21 cellular contexts compared by ENCODE assay signal in genomic region chr9:83988411-83988810, GRCh38. TPM values are rescaled to one million over a fixed set of nuclear protein-coding genes. Genes with fewer than 3 reads are reported as not detected.
DNase-seq lines count a peak whose midpoint lies in the region; ATAC-seq, FAIRE-seq and TF ChIP-seq lines count a peak whose summit lies in the region.
"Had no signal": no experiment of that assay in that cellular context is flagged by ENCODE, and none has a peak within 500 bp of the region (broad histone marks: within the 10 kb centered on the region; RNA-seq: fewer than 3 reads in every experiment).

No MANE protein-coding gene starts in this region.

- no peak for FAIRE-seq in HepG2 (lab: Jason Lieb, UNC)

- H3K9me3 ChIP-seq in H9 (ENCODE audit: control insufficient read depth, low read depth, low read length) (no peaks in the 10 kb centered on the region), HepG2 (ENCODE audit: low read length) (no peaks in the 10 kb centered on the region), trophoblast cell (ENCODE audit: insufficient read depth, low read depth, low read length) (no peaks in the 10 kb centered on the region)
- H3K9me3 ChIP-seq: BE2C had no signal

- H4K20me1 ChIP-seq in H9 (ENCODE audit: control insufficient read depth, insufficient read depth, insufficient read length) (no peaks in the 10 kb centered on the region), HepG2 (ENCODE audit: insufficient read depth, low read length) (no peaks in the 10 kb centered on the region)

- H2BK20ac ChIP-seq in H9 (ENCODE audit: low read depth, low read length, poor library complexity, severe bottlenecking), result no peak overlapping the region

- ATAC-seq in HepG2 (no peak), GM19455 (IDR thresholded peaks at IDR 0.05; ENCODE audit: unreplicated experiment) (no peak)

- H3K79me2 ChIP-seq in H9 (ENCODE audit: insufficient read depth, low read length) (peaks cover 11% of the 10 kb centered on the region; the same call in 1 of the 2 replicates), HepG2 (ENCODE audit: insufficient read depth, low read length) (peaks cover 44% of the 10 kb centered on the region), trophoblast cell (ENCODE audit: control insufficient read depth, insufficient read depth, low read length, poor library complexity) (no peaks in the 10 kb centered on the region)

- H3K27ac ChIP-seq in H9 (ENCODE audit: insufficient read length, low read depth, low read length) (no peak overlapping the region), RWPE1 (0 out of 2 replicates have a peak overlapping the region, but pooled peaks have one; percentile 30), HepG2 (ENCODE audit: extremely low read length, insufficient read depth, low read length) (peak overlapping the region; percentile 90), trophoblast cell (ENCODE audit: low read depth, low read length) (no peak overlapping the region)
- H3K27ac ChIP-seq: GM23248 had no signal

- no peak overlapping the region for H4K12ac ChIP-seq in trophoblast cell (ENCODE audit: low read depth, low read length)

- no peaks in the 10 kb centered on the region for H3K23me2 ChIP-seq in H9 (ENCODE audit: insufficient read length, low read depth, low read length, poor library complexity, severe bottlenecking)

- POLR2A ChIA-PET in RWPE1 (lab: Yijun Ruan, JAX; ENCODE audit: low non-redundant PET), result interaction anchor here (0.7 kb wide), 1 partner anchor 32 kb away, joined by 3 read pairs; no protein-coding TSS in a partner anchor
- POLR2A ChIA-PET in HepG2 (lab: Yijun Ruan, JAX), result no interaction called here
- POLR2A ChIA-PET in activated CD4-positive, alpha-beta memory T cell treated with anti-CD3 and anti-CD28 coated beads for 36 hours (lab: Charles Lee), result no interaction called here

- H3K14ac ChIP-seq in H9 (ENCODE audit: insufficient read depth, low read length) (no peak overlapping the region), trophoblast cell (ENCODE audit: low read length) (no peak overlapping the region)

- H2BK120ac ChIP-seq in H9 (ENCODE audit: low read depth, low read length, poor library complexity, severe bottlenecking) (no peak overlapping the region), trophoblast cell (ENCODE audit: insufficient read depth, low read length, poor library complexity) (no peak overlapping the region)

- no peaks in the 10 kb centered on the region for H3K27me3 ChIP-seq in H9 (ENCODE audit: insufficient read depth, low read length)
- H3K27me3 ChIP-seq in HepG2 (ENCODE audit: control insufficient read depth in 1 of 2, insufficient read depth in 2 of 2, low read length in 2 of 2), result no peaks in the 10 kb centered on the region
- no peaks in the 10 kb centered on the region for H3K27me3 ChIP-seq in trophoblast cell (ENCODE audit: insufficient read depth, low read length)
- H3K27me3 ChIP-seq: BE2C had no signal

- H4K5ac ChIP-seq in H9 (ENCODE audit: insufficient read length, low read depth, low read length), result no peak overlapping the region

- H3K4me1 ChIP-seq in H9 (ENCODE audit: insufficient read depth, low read length) (no peaks in the 10 kb centered on the region), HepG2 (ENCODE audit: insufficient read depth, low read length) (peaks cover 74% of the 10 kb centered on the region), trophoblast cell (ENCODE audit: control insufficient read depth in 1 of 2, insufficient read depth in 2 of 2, low read length in 2 of 2) (no peaks in the 10 kb centered on the region)
- H3K4me1 ChIP-seq: BE2C had no signal

- DNase-seq in H9 (no peak), RWPE1 (ENCODE audit: low spot score) (no peak), HepG2 (ENCODE audit: low spot score) (no peak), trophoblast cell (no peak), EL (no peak)
- DNase-seq in activated CD4-positive, alpha-beta memory T cell treated with anti-CD3 and anti-CD28 coated beads for 36 hours, result no peak
- DNase-seq: BE2C; CD4-positive, CD25-positive, alpha-beta regulatory T cell; DMS153; DND-41; GM23248; H7; KBM-7; MM.1S; NCI-H2029 treated with DMSO at 0.1 percent for 48 hours; NCI-H446 treated with DMSO at 0.1 percent for 48 hours; NCI-H526; NCI-H82; RPMI8226; SHP77 had no signal

- H3K9ac ChIP-seq in H9 (ENCODE audit: extremely low read depth, insufficient read length, low read length) (no peak overlapping the region), HepG2 (ENCODE audit: insufficient read depth, low read depth, low read length) (no peak overlapping the region), trophoblast cell (ENCODE audit: low read length) (peak overlapping the region; percentile 47)
- H3K9ac ChIP-seq: GM23248 had no signal

- H3K4me1 Mint-ChIP-seq in H9, result peaks cover 7 to 8% of the 10 kb centered on the region in 2 experiments
- H3K4me1 Mint-ChIP-seq in activated CD4-positive, alpha-beta memory T cell treated with anti-CD3 and anti-CD28 coated beads for 36 hours (ENCODE audit: low read depth), result peaks cover 15% of the 10 kb centered on the region

- H3K23ac ChIP-seq in H9 (ENCODE audit: insufficient read length, low read depth, low read length), result no peak overlapping the region
- H3K23ac ChIP-seq in trophoblast cell (ENCODE audit: low read length), result peak overlapping the region; percentile 99

- no peak overlapping the region for H3K4me3 Mint-ChIP-seq in H9
- H3K4me3 Mint-ChIP-seq in activated CD4-positive, alpha-beta memory T cell treated with anti-CD3 and anti-CD28 coated beads for 36 hours, result no peak overlapping the region

- peak overlapping the region; percentile 21 to 79 (median 49); a peak in 4 of 7 replicates for H3K27ac Mint-ChIP-seq in H9
- no peak overlapping the region for H3K27ac Mint-ChIP-seq in activated CD4-positive, alpha-beta memory T cell treated with anti-CD3 and anti-CD28 coated beads for 36 hours
- H3K27ac Mint-ChIP-seq: CD4-positive, CD25-positive, alpha-beta regulatory T cell had no signal

- TF ChIP-seq POLR2A in HepG2 (IDR thresholded peaks at IDR 0.05; ENCODE audit: insufficient read depth in 1 of 2, low read depth in 2 of 2, low read length in 2 of 2), result no peak

- no TSS peak for BruUV-seq in HepG2 (replicated peaks; lab: Mats Ljungman, UMichigan)

- H3K56ac ChIP-seq in H9 (ENCODE audit: insufficient read length, low read depth, low read length), result no peak overlapping the region

- H3K18ac ChIP-seq in H9 (ENCODE audit: insufficient read length, low read depth, low read length), result no peak overlapping the region
- H3K18ac ChIP-seq in trophoblast cell (ENCODE audit: low read length), result no peak overlapping the region

- no peak for TF ChIP-seq RAD21 in HepG2 (CRISPR knock-in tag; IDR thresholded peaks at IDR 0.05)

- H3K36me3 Mint-ChIP-seq in H9 (ENCODE audit: insufficient read depth in 1 of 3, low read depth in 3 of 3), result peaks cover 14 to 27% (median 23%) of the 10 kb centered on the region in 3 experiments
- H3K36me3 Mint-ChIP-seq in activated CD4-positive, alpha-beta memory T cell treated with anti-CD3 and anti-CD28 coated beads for 36 hours, result peaks cover 23% of the 10 kb centered on the region

- H3K9me3 Mint-ChIP-seq in H9, result no peaks in the 10 kb centered on the region
- no peaks in the 10 kb centered on the region for H3K9me3 Mint-ChIP-seq in activated CD4-positive, alpha-beta memory T cell treated with anti-CD3 and anti-CD28 coated beads for 36 hours
- H3K9me3 Mint-ChIP-seq: CD4-positive, CD25-positive, alpha-beta regulatory T cell had no signal

- TF ChIP-seq EP300 in HepG2 (IDR thresholded peaks at IDR 0.05; ENCODE audit: low read depth in 2 of 2, low read length in 2 of 2) (no peak), HepG2 (CRISPR knock-in tag; IDR thresholded peaks at IDR 0.05; ENCODE audit: borderline replicate concordance) (no peak)

- no peak overlapping the region for H4K91ac ChIP-seq in H9 (ENCODE audit: insufficient read length, low read depth, low read length)
- no peak overlapping the region for H4K91ac ChIP-seq in trophoblast cell (ENCODE audit: low read depth, low read length)

- H2BK12ac ChIP-seq in H9 (ENCODE audit: insufficient read length, low read depth, low read length), result no peak overlapping the region
- no peak overlapping the region for H2BK12ac ChIP-seq in trophoblast cell (ENCODE audit: low read length)

- H3T11ph ChIP-seq in H9 (ENCODE audit: low read length), result no peak overlapping the region

- no peak for TF ChIP-seq CTCF in H9 (conservative IDR thresholded peaks at IDR 0.05)
- TF ChIP-seq CTCF in RWPE1 (conservative IDR thresholded peaks at IDR 0.05; ENCODE audit: low read depth), result no peak
- TF ChIP-seq CTCF in HepG2 (CRISPR knock-in tag; IDR thresholded peaks at IDR 0.05), result no peak

- H3K79me1 ChIP-seq in H9 (ENCODE audit: insufficient read depth, low read depth, low read length, poor library complexity, severe bottlenecking) (peaks cover 4% of the 10 kb centered on the region), trophoblast cell (ENCODE audit: low read length) (no peaks in the 10 kb centered on the region)

- intact Hi-C loops in HepG2 (cut with micrococcal nuclease; ENCODE audit: unreplicated experiment), result loop anchor here (10.0 kb wide), 1 partner anchor 66 kb away; no protein-coding TSS in a partner anchor
- intact Hi-C loops in activated CD4-positive, alpha-beta memory T cell treated with anti-CD3 and anti-CD28 coated beads for 36 hours (cut with micrococcal nuclease), result no loop called here

- H3K36me3 ChIP-seq in HepG2 (replicated peaks in 1 of 2; ENCODE audit: control insufficient read depth in 1 of 2, insufficient read depth in 2 of 2, low read length in 2 of 2) (no peaks in the 10 kb centered on the region), trophoblast cell (ENCODE audit: control insufficient read depth in 1 of 2, insufficient read depth in 2 of 2, low read length in 2 of 2) (peaks cover 2 to 3% of the 10 kb centered on the region in 2 experiments)

- CTCF ChIA-PET in RWPE1 (lab: Yijun Ruan, JAX) (no interaction called here), HepG2 (lab: Yijun Ruan, JAX; ENCODE audit: low intra/inter-chr PET ratio, low total read pairs) (no interaction called here)
- CTCF ChIA-PET in activated CD4-positive, alpha-beta memory T cell treated with anti-CD3 and anti-CD28 coated beads for 36 hours (lab: Charles Lee), result no interaction called here

- in situ Hi-C loops in HepG2 (cut with HindIII; ENCODE audit: extremely low pct_ligation_motif_present, low pct_unique_long_range_greater_than_20kb), result no loop called here

- H2BK5ac ChIP-seq in H9 (ENCODE audit: insufficient read length, low read length) (no peak overlapping the region), trophoblast cell (ENCODE audit: low read depth, low read length, poor library complexity) (no peak overlapping the region)

- no CpG with 5 or more reads among the region's 2 CpGs for WGBS in H9 (ENCODE audit: extremely low coverage, insufficient read length, low lambda C conversion rate)
- 59% methylated on average over 2 of the region's 2 CpGs for WGBS in HepG2 (ENCODE audit: low lambda C conversion rate)
- no CpG with 5 or more reads among the region's 2 CpGs for WGBS in trophoblast cell (ENCODE audit: extremely low coverage, insufficient coverage, insufficient read length)

- no peak overlapping the region for H4K8ac ChIP-seq in H9 (replicated peaks; ENCODE audit: insufficient read length, low read depth, low read length)
- H4K8ac ChIP-seq in trophoblast cell (ENCODE audit: low read depth, low read length), result no peak overlapping the region

- H2BK15ac ChIP-seq in H9 (ENCODE audit: low read depth, low read length), result no peak overlapping the region

- H2AK5ac ChIP-seq in H9 (ENCODE audit: insufficient read length, low read length) (no peak overlapping the region), trophoblast cell (ENCODE audit: low read length) (no peak overlapping the region)

- H3K27me3 Mint-ChIP-seq in H9 (ENCODE audit: low read depth), result no peaks in the 10 kb centered on the region
- no peaks in the 10 kb centered on the region for H3K27me3 Mint-ChIP-seq in activated CD4-positive, alpha-beta memory T cell treated with anti-CD3 and anti-CD28 coated beads for 36 hours
- H3K27me3 Mint-ChIP-seq: CD4-positive, CD25-positive, alpha-beta regulatory T cell had no signal

- H2AFZ ChIP-seq in H9 (ENCODE audit: low read length) (no peak overlapping the region), HepG2 (ENCODE audit: low read length) (no peak overlapping the region), trophoblast cell (ENCODE audit: insufficient read depth, low read length, poor library complexity) (no peak overlapping the region)
- H2AFZ ChIP-seq: GM23248 had no signal

- H3K4ac ChIP-seq in H9 (ENCODE audit: low read depth, low read length) (no peak overlapping the region), trophoblast cell (ENCODE audit: low read depth, low read length) (no peak overlapping the region)

- H3K4me3 ChIP-seq in HepG2 (replicated peaks in 1 of 3; ENCODE audit: insufficient read depth in 1 of 3, low read depth in 2 of 3, low read length in 3 of 3), result no peak overlapping the region
- H3K4me3 ChIP-seq in trophoblast cell (ENCODE audit: low read depth, low read length), result no peak overlapping the region
- H3K4me3 ChIP-seq: GM23248 had no signal

- no peak overlapping the region for H3K4me2 ChIP-seq in H9 (ENCODE audit: insufficient read depth, insufficient read length, low read length)
- peak overlapping the region; percentile 36 for H3K4me2 ChIP-seq in HepG2 (ENCODE audit: low read depth, low read length)
- no peak overlapping the region for H3K4me2 ChIP-seq in trophoblast cell (ENCODE audit: low read length)

RNA-seq across cellular contexts. Expression of gene RMI1, which starts 7.8 kb away (rescaled TPM):
- 21.8 and 22.4 TPM in 2 replicates for total RNA-seq in H9 (2021)
- 3.7 and 18.4 TPM in 2 replicates for total RNA-seq in HepG2 (2016; rRNA removed; fragmentation: Illumina TruSeq; extraction: Trizol)
- 2.3 and 2.4 TPM in 2 replicates for total RNA-seq in HepG2 (2016; cell fraction: cytosol; rRNA removed; fragmentation: Illumina TruSeq; extraction: Trizol; ENCODE audit: low read depth)
- total RNA-seq in HepG2 (2016; cell fraction: insoluble cytoplasmic fraction; rRNA removed; fragmentation: Illumina TruSeq; extraction: Trizol), result 3.1 and 18.4 TPM in 2 replicates
- 8.3 and 8.9 TPM in 2 replicates for total RNA-seq in HepG2 (2016; cell fraction: membrane; rRNA removed; fragmentation: Illumina TruSeq; extraction: Trizol)
- 9.6 and 9.7 TPM in 2 replicates for total RNA-seq in HepG2 (2016; cell fraction: nucleus; rRNA removed; fragmentation: Illumina TruSeq; extraction: Trizol)
- polyA plus RNA-seq in HepG2 (2011; rRNA removed), result 0.54 and 0.61 TPM in 2 replicates
- polyA plus RNA-seq in HepG2 (2011; cell fraction: cytosol; rRNA removed), result 0.40 and 0.74 TPM in 2 replicates
- 0.53 and 1.2 TPM in 2 replicates for polyA plus RNA-seq in HepG2 (2011; cell fraction: nucleus; rRNA removed)
- 3.8 and 7.3 TPM in 2 replicates for polyA plus RNA-seq in HepG2 (2012)
- polyA plus RNA-seq in HepG2 (2016; cell fraction: cytosol; fragmentation: Illumina TruSeq; extraction: Trizol; ENCODE audit: low read depth), result 0.76 and 0.89 TPM in 2 replicates
- polyA plus RNA-seq in HepG2 (2016; cell fraction: insoluble cytoplasmic fraction; fragmentation: Illumina TruSeq; extraction: Trizol; ENCODE audit: low read depth), result 20.1 and 21.4 TPM in 2 replicates
- 2.9 and 3.6 TPM in 2 replicates for polyA plus RNA-seq in HepG2 (2016; cell fraction: membrane; fragmentation: Illumina TruSeq; extraction: Trizol; ENCODE audit: low read depth)
- polyA plus RNA-seq in HepG2 (2016; cell fraction: nucleus; fragmentation: Illumina TruSeq; extraction: Trizol; ENCODE audit: insufficient read depth, low read depth), result 17.1 and 19.6 TPM in 2 replicates
- 0.64 and 3.2 TPM in 2 replicates for polyA minus RNA-seq in HepG2 (2011; rRNA and poly(A)+ RNA removed; ENCODE audit: low replicate concordance)
- polyA minus RNA-seq in HepG2 (2011; cell fraction: cytosol; rRNA and poly(A)+ RNA removed), result 4.8 and 5.1 TPM in 2 replicates
- 2.6 and 4.6 TPM in 2 replicates for polyA minus RNA-seq in HepG2 (2011; cell fraction: nucleus; rRNA and poly(A)+ RNA removed)
- polyA plus RNA-seq in trophoblast cell (2013), result 9.1 and 9.3 TPM in 2 replicates
- total RNA-seq in activated CD4-positive, alpha-beta memory T cell treated with anti-CD3 and anti-CD28 coated beads for 36 hours, result 10 to 100 TPM; 20.3 to 22.6 TPM

RNA-seq across cellular contexts. Expression of gene HNRNPK, which starts 8.4 kb away (rescaled TPM):
- total RNA-seq in H9 (2021) (790 and 802 TPM in 2 replicates), HepG2 (2016; rRNA removed; fragmentation: Illumina TruSeq; extraction: Trizol) (712 and 973 TPM in 2 replicates)
- 62.3 and 69.4 TPM in 2 replicates for total RNA-seq in HepG2 (2016; cell fraction: cytosol; rRNA removed; fragmentation: Illumina TruSeq; extraction: Trizol; ENCODE audit: low read depth)
- total RNA-seq in HepG2 (2016; cell fraction: insoluble cytoplasmic fraction; rRNA removed; fragmentation: Illumina TruSeq; extraction: Trizol), result 723 and 963 TPM in 2 replicates
- 132 and 145 TPM in 2 replicates for total RNA-seq in HepG2 (2016; cell fraction: membrane; rRNA removed; fragmentation: Illumina TruSeq; extraction: Trizol)
- 484 and 493 TPM in 2 replicates for total RNA-seq in HepG2 (2016; cell fraction: nucleus; rRNA removed; fragmentation: Illumina TruSeq; extraction: Trizol)
- polyA plus RNA-seq in HepG2 (2011; rRNA removed), result 315 and 321 TPM in 2 replicates
- 272 and 279 TPM in 2 replicates for polyA plus RNA-seq in HepG2 (2011; cell fraction: cytosol; rRNA removed)
- polyA plus RNA-seq in HepG2 (2011; cell fraction: nucleus; rRNA removed), result 264 TPM in 2 replicates
- 353 and 501 TPM in 2 replicates for polyA plus RNA-seq in HepG2 (2012)
- polyA plus RNA-seq in HepG2 (2016; cell fraction: cytosol; fragmentation: Illumina TruSeq; extraction: Trizol; ENCODE audit: low read depth), result 43.4 and 49.0 TPM in 2 replicates
- 995 and 1,016 TPM in 2 replicates for polyA plus RNA-seq in HepG2 (2016; cell fraction: insoluble cytoplasmic fraction; fragmentation: Illumina TruSeq; extraction: Trizol; ENCODE audit: low read depth)
- 81.3 and 94.1 TPM in 2 replicates for polyA plus RNA-seq in HepG2 (2016; cell fraction: membrane; fragmentation: Illumina TruSeq; extraction: Trizol; ENCODE audit: low read depth)
- polyA plus RNA-seq in HepG2 (2016; cell fraction: nucleus; fragmentation: Illumina TruSeq; extraction: Trizol; ENCODE audit: insufficient read depth, low read depth), result 534 and 576 TPM in 2 replicates
- polyA minus RNA-seq in HepG2 (2011; rRNA and poly(A)+ RNA removed; ENCODE audit: low replicate concordance), result 559 and 720 TPM in 2 replicates
- polyA minus RNA-seq in HepG2 (2011; cell fraction: cytosol; rRNA and poly(A)+ RNA removed), result 342 and 349 TPM in 2 replicates
- polyA minus RNA-seq in HepG2 (2011; cell fraction: nucleus; rRNA and poly(A)+ RNA removed), result 822 and 855 TPM in 2 replicates
- 450 and 455 TPM in 2 replicates for polyA plus RNA-seq in trophoblast cell (2013)
- total RNA-seq in activated CD4-positive, alpha-beta memory T cell treated with anti-CD3 and anti-CD28 coated beads for 36 hours, result 100 to 1,000 TPM; 694 to 716 TPM

Comparison
In these comparisons a context has a peak if more than half of its experiments do, and no peak if none do; other contexts are left out.
1. H3K27ac ChIP-seq: peak in RWPE1 (single experiment) and HepG2 (single experiment); none in H9 (single experiment) and trophoblast cell (single experiment).